ENCODE assay signal across 8 cellular contexts in the genomic region with DNA sequence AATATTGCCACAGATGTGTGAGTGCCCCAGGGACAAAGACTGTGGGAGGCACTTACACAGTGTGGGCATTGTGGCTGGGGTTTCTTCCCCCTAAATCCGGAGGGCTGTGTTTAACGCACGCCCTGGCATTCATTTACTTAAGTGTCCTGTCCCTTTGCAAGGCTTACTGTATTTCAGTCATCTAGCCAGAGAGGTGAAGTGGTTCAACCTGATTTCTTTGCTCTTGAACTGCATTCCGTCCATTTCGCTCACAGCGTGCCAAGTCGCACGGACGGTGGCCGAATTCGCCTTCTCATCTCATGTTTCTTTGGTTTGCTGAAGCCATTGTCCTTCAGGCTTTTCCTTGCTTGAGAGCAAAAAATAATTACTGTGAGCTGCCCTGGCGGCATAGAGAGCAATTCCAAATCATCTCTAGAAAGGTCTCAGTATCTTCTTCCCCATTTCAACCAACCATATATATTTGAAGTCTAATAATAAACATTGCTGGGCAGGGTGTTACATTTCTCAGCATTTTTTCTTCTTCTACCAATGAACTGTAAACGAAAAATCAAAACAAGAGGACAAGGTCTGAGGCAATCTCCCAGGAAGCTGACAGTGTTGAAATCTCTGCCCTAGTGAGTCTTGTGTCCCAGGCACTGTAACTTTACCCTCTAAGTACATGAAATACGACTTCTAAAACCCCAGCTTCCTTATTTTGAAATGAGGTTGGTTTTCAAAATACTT. TPM values are rescaled to one million over a fixed set of nuclear protein-coding genes. Genes with fewer than 3 reads are reported as not detected.
DNase-seq lines count a peak whose midpoint lies in the region; ATAC-seq, FAIRE-seq and TF ChIP-seq lines count a peak whose summit lies in the region.

No MANE protein-coding gene starts in this region.

- peaks cover 4% of the 10 kb centered on the region for H3K4me1 Mint-ChIP-seq in astrocyte (ENCODE audit: low read depth, unreplicated experiment)

- no peaks in the 10 kb centered on the region for H4K20me1 ChIP-seq in astrocyte (ENCODE audit: insufficient read depth, low read length)

- H3K9me3 ChIP-seq in astrocyte (ENCODE audit: insufficient read depth, low read depth, low read length) (no peaks in the 10 kb centered on the region), right lobe of liver (no peaks in the 10 kb centered on the region)

- H3K4me1 ChIP-seq in astrocyte (ENCODE audit: insufficient read depth, low read length) (peaks cover 2% of the 10 kb centered on the region), right lobe of liver (no peaks in the 10 kb centered on the region)

- peaks cover 3% of the 10 kb centered on the region for H3K9me3 Mint-ChIP-seq in astrocyte (ENCODE audit: unreplicated experiment)

- intact Hi-C loops in right lobe of liver (cut with DNase I), result no loop called here

- H3K36me3 Mint-ChIP-seq in astrocyte (ENCODE audit: low read depth, unreplicated experiment), result peaks cover 8% of the 10 kb centered on the region

- DNase-seq in activated effector memory CD4-positive, alpha-beta T cell treated with anti-CD3 and anti-CD28 coated beads, Interleukin-2, amount 50 U/mL, for 16 hours, result peak; percentile 46
- DNase-seq in activated effector memory CD4-positive, alpha-beta T cell treated with Interleukin-2 at 50 U/mL for 16 hours, result no peak
- peak; percentile 20 for DNase-seq in astrocyte (ENCODE audit: low read depth)
- peak in 1 of 3 donors; percentile 44 for DNase-seq in right lobe of liver
- DNase-seq in ureter (ENCODE audit: low spot score), result peak; percentile 58
- DNase-seq in activated CD4-positive, alpha-beta T cell treated with anti-CD3 and anti-CD28 coated beads for 48 hours, result no peak

- TF ChIP-seq POLR2A in right lobe of liver (IDR thresholded peaks at IDR 0.05), result no peak

- FAIRE-seq in astrocyte (lab: Jason Lieb, UNC), result no peak

- peaks cover 45% of the 10 kb centered on the region for H3K27me3 Mint-ChIP-seq in astrocyte (ENCODE audit: low read depth, unreplicated experiment)

- H3K27ac Mint-ChIP-seq in astrocyte (ENCODE audit: unreplicated experiment), result no peak overlapping the region

- no peak for TF ChIP-seq CTCF in astrocyte (IDR thresholded peaks at IDR 0.05; ENCODE audit: insufficient read depth, low read depth, low read length)
- no peak for TF ChIP-seq CTCF in right lobe of liver (IDR thresholded peaks at IDR 0.05)

- H3K9ac ChIP-seq in astrocyte (ENCODE audit: low read length), result no peak overlapping the region

- no peak overlapping the region for H2AFZ ChIP-seq in astrocyte (ENCODE audit: low read depth, low read length)

- ATAC-seq in right lobe of liver, result peak; percentile 62 to 77 (median 72)
- ATAC-seq in HG03045 (IDR thresholded peaks at IDR 0.05; ENCODE audit: unreplicated experiment), result no peak
- no peak for ATAC-seq in HG03460 (IDR thresholded peaks at IDR 0.05; ENCODE audit: unreplicated experiment)

- H3K27me3 ChIP-seq in astrocyte (ENCODE audit: insufficient read depth, low read length), result peaks cover 8% of the 10 kb centered on the region
- H3K27me3 ChIP-seq in right lobe of liver, result no peaks in the 10 kb centered on the region

- H3K4me3 Mint-ChIP-seq in astrocyte (ENCODE audit: unreplicated experiment), result no peak overlapping the region

- no peak overlapping the region for H3K27ac ChIP-seq in astrocyte (ENCODE audit: low read depth, low read length)
- peak overlapping the region in 2 of 3 donors; percentile 16 to 23 for H3K27ac ChIP-seq in right lobe of liver

- H3K79me2 ChIP-seq in astrocyte (ENCODE audit: insufficient read depth, low read length), result no peaks in the 10 kb centered on the region

- H3K4me2 ChIP-seq in astrocyte (ENCODE audit: low read length), result no peak overlapping the region

- H3K4me3 ChIP-seq in astrocyte (ENCODE audit: insufficient read depth, low read depth, low read length) (no peak overlapping the region), right lobe of liver (no peak overlapping the region)

- 74% methylated on average over 11 of the region's 14 CpGs for WGBS in right lobe of liver (ENCODE audit: insufficient coverage, low coverage, low lambda C conversion rate, missing lambda C conversion rate)

- H3K36me3 ChIP-seq in astrocyte (ENCODE audit: insufficient read depth, low read length), result no peaks in the 10 kb centered on the region
- no peaks in the 10 kb centered on the region for H3K36me3 ChIP-seq in right lobe of liver

RNA-seq across cellular contexts. Expression of gene SYTL3, which starts 16.9 kb away (rescaled TPM):
- total RNA-seq in astrocyte, result 0.82 and 1.2 TPM in 2 replicates
- 1 to 10 TPM in 4 of 6 experiments, under 1 TPM in 2; 0.66 to 1.7 (median 1.0) TPM for total RNA-seq in right lobe of liver
- 8.7 TPM for total RNA-seq in ureter

RNA-seq across cellular contexts. Expression of gene DYNLT1, which starts 22.3 kb away (rescaled TPM):
- total RNA-seq in astrocyte (169 and 173 TPM in 2 replicates), right lobe of liver (10 to 100 TPM; 31.5 to 69.5 (median 40.0) TPM), ureter (117 TPM)

Comparison
In these comparisons a context has a peak if more than half of its experiments do, and no peak if none do; other contexts are left out.
1. DNase-seq: peak in activated effector memory CD4-positive, alpha-beta T cell treated with anti-CD3 and anti-CD28 coated beads, Interleukin-2, amount 50 U/mL, for 16 hours (single experiment), astrocyte (single experiment) and ureter (single experiment); none in activated effector memory CD4-positive, alpha-beta T cell treated with Interleukin-2 at 50 U/mL for 16 hours (single experiment) and activated CD4-positive, alpha-beta T cell treated with anti-CD3 and anti-CD28 coated beads for 48 hours (single experiment).
2. ATAC-seq: peak in right lobe of liver (4 of 4); none in HG03045 (single experiment) and HG03460 (single experiment).